In genomic region chr11:95915051-95915450, GRCh38 we compare ENCODE assay signal across 24 cellular contexts.
"Had no signal": no experiment of that assay in that cellular context is flagged by ENCODE, and none has a peak within 500 bp of the region (broad histone marks: within the 10 kb centered on the region; RNA-seq: fewer than 3 reads in every experiment).

No MANE protein-coding gene starts in this region.

- H3K27me3 ChIP-seq: gastrocnemius medialis, neutrophil, ovary, uterus had no signal

- H3K27ac Mint-ChIP-seq: activated naive CD8-positive, alpha-beta T cell treated with anti-CD3 and anti-CD28 coated beads for 36 hours; mesothelial cell of epicardium; nephron; stimulated activated naive CD8-positive, alpha-beta T cell treated with anti-CD3 and anti-CD28 coated beads, Interleukin-15, Interleukin-2, amounts not matched to agents 100 ng/mL and 50 ng/mL, for 24 hours; T-helper 17 cell had no signal

- H3K9me3 Mint-ChIP-seq: activated naive CD8-positive, alpha-beta T cell treated with anti-CD3 and anti-CD28 coated beads for 36 hours; effector memory CD8-positive, alpha-beta T cell; mesothelial cell of epicardium; nephron; stimulated activated naive CD8-positive, alpha-beta T cell treated with anti-CD3 and anti-CD28 coated beads, Interleukin-15, Interleukin-2, amounts not matched to agents 100 ng/mL and 50 ng/mL, for 24 hours had no signal

- H3K9me3 ChIP-seq: gastrocnemius medialis, neutrophil, ovary, prostate gland, uterus had no signal

- ATAC-seq: effector memory CD8-positive, alpha-beta T cell; esophagus mucosa; gastrocnemius medialis; left lobe of liver; T-helper 17 cell had no signal

- H3K27ac ChIP-seq: neutrophil, ovary, prostate gland, uterus had no signal

- DNase-seq: activated CD4-positive, alpha-beta T cell treated with anti-CD3 and anti-CD28 coated beads for 4 hours; activated CD4-positive, alpha-beta T cell treated with anti-CD3 and anti-CD28 coated beads, Interleukin-2, amount 50 U/mL, for 48 hours; activated CD4-positive, CD25-positive, alpha-beta regulatory T cell; activated naive CD4-positive, alpha-beta T cell treated with Interleukin-2 at 50 U/mL for 16 hours; activated naive CD8-positive, alpha-beta T cell treated with anti-CD3 and anti-CD28 coated beads for 36 hours; activated T-cell treated with anti-CD3 and anti-CD28 coated beads, Interleukin-2, amount 50 U/mL, for 48 hours; caudate nucleus; effector memory CD8-positive, alpha-beta T cell; gastrocnemius medialis; kidney; ovary; stimulated activated CD4-positive, alpha-beta T cell treated with anti-CD3 and anti-CD28 coated beads, Interleukin-12 subunit alpha, Interleukin-12 subunit beta, amount 100 ng/mL, for 4 hours; stimulated activated CD4-positive, alpha-beta T cell treated with anti-CD3 and anti-CD28 coated beads, Interleukin-4, amount 100 ng/mL, for 4 hours; SW 1271; T-helper 17 cell; trophoblast cell; uterus had no signal

- H3K36me3 ChIP-seq: gastrocnemius medialis, neutrophil, ovary, prostate gland, uterus had no signal

- H3K4me3 Mint-ChIP-seq: activated naive CD8-positive, alpha-beta T cell treated with anti-CD3 and anti-CD28 coated beads for 36 hours; effector memory CD8-positive, alpha-beta T cell; mesothelial cell of epicardium; nephron; stimulated activated naive CD8-positive, alpha-beta T cell treated with anti-CD3 and anti-CD28 coated beads, Interleukin-15, Interleukin-2, amounts not matched to agents 100 ng/mL and 50 ng/mL, for 24 hours; T-helper 17 cell had no signal

- H3K4me1 ChIP-seq: uterus had no signal

- H3K4me3 ChIP-seq: gastrocnemius medialis, ovary, prostate gland, uterus had no signal

- H3K36me3 Mint-ChIP-seq: mesothelial cell of epicardium had no signal

- H3K27me3 Mint-ChIP-seq: activated naive CD8-positive, alpha-beta T cell treated with anti-CD3 and anti-CD28 coated beads for 36 hours; effector memory CD8-positive, alpha-beta T cell; stimulated activated naive CD8-positive, alpha-beta T cell treated with anti-CD3 and anti-CD28 coated beads, Interleukin-15, Interleukin-2, amounts not matched to agents 100 ng/mL and 50 ng/mL, for 24 hours; T-helper 17 cell had no signal
